Comparison of ENCODE assay signal across 1 cellular context in genomic region chr1:55128418-55128817, GRCh38.
TF ChIP-seq lines count a peak whose summit lies in the region.

No MANE protein-coding gene starts in this region.

TF ChIP-seq in HepG2, 621 proteins besides CTCF, POLR2A, EP300 and RAD21 (continued from another document):
- TF ChIP-seq, protein P1, sequence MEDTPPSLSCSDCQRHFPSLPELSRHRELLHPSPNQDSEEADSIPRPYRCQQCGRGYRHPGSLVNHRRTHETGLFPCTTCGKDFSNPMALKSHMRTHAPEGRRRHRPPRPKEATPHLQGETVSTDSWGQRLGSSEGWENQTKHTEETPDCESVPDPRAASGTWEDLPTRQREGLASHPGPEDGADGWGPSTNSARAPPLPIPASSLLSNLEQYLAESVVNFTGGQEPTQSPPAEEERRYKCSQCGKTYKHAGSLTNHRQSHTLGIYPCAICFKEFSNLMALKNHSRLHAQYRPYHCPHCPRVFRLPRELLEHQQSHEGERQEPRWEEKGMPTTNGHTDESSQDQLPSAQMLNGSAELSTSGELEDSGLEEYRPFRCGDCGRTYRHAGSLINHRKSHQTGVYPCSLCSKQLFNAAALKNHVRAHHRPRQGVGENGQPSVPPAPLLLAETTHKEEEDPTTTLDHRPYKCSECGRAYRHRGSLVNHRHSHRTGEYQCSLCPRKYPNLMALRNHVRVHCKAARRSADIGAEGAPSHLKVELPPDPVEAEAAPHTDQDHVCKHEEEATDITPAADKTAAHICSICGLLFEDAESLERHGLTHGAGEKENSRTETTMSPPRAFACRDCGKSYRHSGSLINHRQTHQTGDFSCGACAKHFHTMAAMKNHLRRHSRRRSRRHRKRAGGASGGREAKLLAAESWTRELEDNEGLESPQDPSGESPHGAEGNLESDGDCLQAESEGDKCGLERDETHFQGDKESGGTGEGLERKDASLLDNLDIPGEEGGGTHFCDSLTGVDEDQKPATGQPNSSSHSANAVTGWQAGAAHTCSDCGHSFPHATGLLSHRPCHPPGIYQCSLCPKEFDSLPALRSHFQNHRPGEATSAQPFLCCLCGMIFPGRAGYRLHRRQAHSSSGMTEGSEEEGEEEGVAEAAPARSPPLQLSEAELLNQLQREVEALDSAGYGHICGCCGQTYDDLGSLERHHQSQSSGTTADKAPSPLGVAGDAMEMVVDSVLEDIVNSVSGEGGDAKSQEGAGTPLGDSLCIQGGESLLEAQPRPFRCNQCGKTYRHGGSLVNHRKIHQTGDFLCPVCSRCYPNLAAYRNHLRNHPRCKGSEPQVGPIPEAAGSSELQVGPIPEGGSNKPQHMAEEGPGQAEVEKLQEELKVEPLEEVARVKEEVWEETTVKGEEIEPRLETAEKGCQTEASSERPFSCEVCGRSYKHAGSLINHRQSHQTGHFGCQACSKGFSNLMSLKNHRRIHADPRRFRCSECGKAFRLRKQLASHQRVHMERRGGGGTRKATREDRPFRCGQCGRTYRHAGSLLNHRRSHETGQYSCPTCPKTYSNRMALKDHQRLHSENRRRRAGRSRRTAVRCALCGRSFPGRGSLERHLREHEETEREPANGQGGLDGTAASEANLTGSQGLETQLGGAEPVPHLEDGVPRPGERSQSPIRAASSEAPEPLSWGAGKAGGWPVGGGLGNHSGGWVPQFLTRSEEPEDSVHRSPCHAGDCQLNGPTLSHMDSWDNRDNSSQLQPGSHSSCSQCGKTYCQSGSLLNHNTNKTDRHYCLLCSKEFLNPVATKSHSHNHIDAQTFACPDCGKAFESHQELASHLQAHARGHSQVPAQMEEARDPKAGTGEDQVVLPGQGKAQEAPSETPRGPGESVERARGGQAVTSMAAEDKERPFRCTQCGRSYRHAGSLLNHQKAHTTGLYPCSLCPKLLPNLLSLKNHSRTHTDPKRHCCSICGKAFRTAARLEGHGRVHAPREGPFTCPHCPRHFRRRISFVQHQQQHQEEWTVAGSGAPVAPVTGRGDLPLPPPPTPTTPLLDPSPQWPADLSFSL (CRISPR knock-in tag; IDR thresholded peaks at IDR 0.05): no peak
- 0 out of 4 replicates have a peak, but pooled peaks of 1 of the 2 experiments have one; percentile 19 for TF ChIP-seq NR2F1 (CRISPR knock-in tag; IDR thresholded peaks at IDR 0.05)
- 0 out of 2 replicates have a peak, but pooled peaks have one; percentile 29 for TF ChIP-seq HNF1A (IDR thresholded peaks at IDR 0.05; ENCODE audit: low read depth)
- TF ChIP-seq HNF1A (CRISPR knock-in tag; IDR thresholded peaks at IDR 0.05; ENCODE audit: borderline replicate concordance): no peak
- no peak for TF ChIP-seq ATF1 (CRISPR knock-in tag; IDR thresholded peaks at IDR 0.05)
TF ChIP-seq in HepG2: peak in this region for 4.
